ENCODE assay signal across 28 cellular contexts in genomic region chr1:228879164-228879563, GRCh38.
"Had no signal": no experiment of that assay in that cellular context is flagged by ENCODE, and none has a peak within 500 bp of the region (broad histone marks: within the 10 kb centered on the region; RNA-seq: fewer than 3 reads in every experiment).

No MANE protein-coding gene starts in this region.

- DNase-seq: stimulated activated CD4-positive, alpha-beta T cell treated with anti-CD3 and anti-CD28 coated beads, Interleukin-2, amount 100 ng/mL, for 48 hours; stimulated activated CD4-positive, alpha-beta T cell treated with anti-CD3 and anti-CD28 coated beads, Interleukin-4, amount 100 ng/mL, for 1 hour; stimulated activated CD4-positive, alpha-beta T cell treated with anti-CD3 and anti-CD28 coated beads, Interleukin-4, amount 100 ng/mL, for 24 hours; stimulated activated CD4-positive, alpha-beta T cell treated with anti-CD3 and anti-CD28 coated beads, Interleukin-4, amount 100 ng/mL, for 4 hours; stimulated activated CD8-positive, alpha-beta memory T cell treated with anti-CD3 and anti-CD28 coated beads, Interleukin-4, amount 100 ng/mL, for 48 hours; stimulated activated naive B cell treated with anti-CD40 and anti-IgM and Interleukin-4, amounts not matched to agents 10 μg/mL and 1 μg/mL and 100 μg/mL, for 72 hours; stimulated activated naive CD4-positive, alpha-beta T cell; stimulated activated naive CD4-positive, alpha-beta T cell treated with Interleukin-2 at 50 U/mL for 16 hours; stimulated activated naive CD8-positive, alpha-beta T cell treated with anti-CD3 and anti-CD28 coated beads, Interleukin-15, Interleukin-2, amounts not matched to agents 100 U/mL and 50 U/mL, for 24 hours; stomach; substantia nigra; testis; thyroid gland; tibial artery; transverse colon; trophoblast cell; upper lobe of left lung; upper lobe of right lung; uterus had no signal

- H3K4me1 ChIP-seq: stomach, suprapubic skin, testis, tibial artery, transverse colon, upper lobe of left lung, upper lobe of right lung, uterus, vagina had no signal

- H3K9me3 ChIP-seq: stomach, suprapubic skin, testis, thoracic aorta, thyroid gland, tibial artery, tibial nerve, transverse colon, upper lobe of left lung, upper lobe of right lung, uterus, vagina had no signal

- H3K36me3 ChIP-seq: stomach, suprapubic skin, thoracic aorta, thyroid gland, tibial artery, tibial nerve, transverse colon, upper lobe of left lung, upper lobe of right lung, uterus, vagina had no signal

- H3K4me1 Mint-ChIP-seq: stimulated activated effector memory CD8-positive, alpha-beta T cell treated with anti-CD3 and anti-CD28 coated beads, Interleukin-12 subunit alpha, Interleukin-12 subunit beta, amount 100 ng/mL, for 72 hours; stimulated activated memory B cell treated with anti-CD40 and anti-IgM and Interleukin-4, amounts not matched to agents 10 μg/mL and 1 μg/mL and 100 μg/mL, for 72 hours; stimulated activated naive B cell treated with anti-CD40 and anti-IgM and Interleukin-4, amounts not matched to agents 10 μg/mL and 1 μg/mL and 100 μg/mL, for 72 hours had no signal

- H3K27ac Mint-ChIP-seq: stimulated activated effector memory CD8-positive, alpha-beta T cell treated with anti-CD3 and anti-CD28 coated beads, Interleukin-12 subunit alpha, Interleukin-12 subunit beta, amount 100 ng/mL, for 72 hours; stimulated activated memory B cell treated with anti-CD40 and anti-IgM and Interleukin-4, amounts not matched to agents 10 μg/mL and 1 μg/mL and 100 μg/mL, for 72 hours; stimulated activated naive B cell treated with anti-CD40 and anti-IgM and Interleukin-4, amounts not matched to agents 10 μg/mL and 1 μg/mL and 100 μg/mL, for 72 hours; stimulated activated naive CD8-positive, alpha-beta T cell treated with anti-CD3 and anti-CD28 coated beads, Interleukin-15, Interleukin-2, amounts not matched to agents 100 ng/mL and 50 ng/mL, for 24 hours; type B pancreatic cell had no signal

- H3K4me3 Mint-ChIP-seq: stimulated activated effector memory CD8-positive, alpha-beta T cell treated with anti-CD3 and anti-CD28 coated beads, Interleukin-12 subunit alpha, Interleukin-12 subunit beta, amount 100 ng/mL, for 72 hours; stimulated activated memory B cell treated with anti-CD40 and anti-IgM and Interleukin-4, amounts not matched to agents 10 μg/mL and 1 μg/mL and 100 μg/mL, for 72 hours; stimulated activated naive B cell treated with anti-CD40 and anti-IgM and Interleukin-4, amounts not matched to agents 10 μg/mL and 1 μg/mL and 100 μg/mL, for 72 hours; stimulated activated naive CD8-positive, alpha-beta T cell treated with anti-CD3 and anti-CD28 coated beads, Interleukin-15, Interleukin-2, amounts not matched to agents 100 ng/mL and 50 ng/mL, for 24 hours; type B pancreatic cell had no signal

- H3K27ac ChIP-seq: stomach, suprapubic skin, testis, thoracic aorta, thyroid gland, tibial artery, tibial nerve, transverse colon, upper lobe of left lung, upper lobe of right lung, uterus, vagina had no signal

- ATAC-seq: stimulated activated effector memory CD8-positive, alpha-beta T cell treated with anti-CD3 and anti-CD28 coated beads, Interleukin-12 subunit alpha, Interleukin-12 subunit beta, amount 100 ng/mL, for 72 hours; stimulated activated memory B cell treated with anti-CD40 and anti-IgM and Interleukin-4, amounts not matched to agents 10 μg/mL and 1 μg/mL and 100 μg/mL, for 72 hours; stimulated activated naive B cell treated with anti-CD40 and anti-IgM and Interleukin-4, amounts not matched to agents 10 μg/mL and 1 μg/mL and 100 μg/mL, for 72 hours; stimulated activated naive CD8-positive, alpha-beta T cell treated with anti-CD3 and anti-CD28 coated beads, Interleukin-15, Interleukin-2, amounts not matched to agents 100 U/mL and 50 U/mL, for 24 hours; upper lobe of right lung had no signal

- H3K27me3 Mint-ChIP-seq: stimulated activated naive CD8-positive, alpha-beta T cell treated with anti-CD3 and anti-CD28 coated beads, Interleukin-15, Interleukin-2, amounts not matched to agents 100 ng/mL and 50 ng/mL, for 24 hours; type B pancreatic cell had no signal

- H3K4me3 ChIP-seq: stomach, suprapubic skin, testis, thoracic aorta, thyroid gland, tibial artery, tibial nerve, transverse colon, upper lobe of left lung, upper lobe of right lung, uterus, vagina had no signal

- FAIRE-seq: urothelium cell line had no signal

- H3K27me3 ChIP-seq: stomach, suprapubic skin, testis, thyroid gland, tibial artery, tibial nerve, transverse colon, upper lobe of left lung, upper lobe of right lung, uterus, vagina had no signal
